In genomic region chr2:223594259-223594658, GRCh38 we compare ENCODE assay signal across 20 cellular contexts. TPM values are rescaled to one million over a fixed set of nuclear protein-coding genes. Genes with fewer than 3 reads are reported as not detected.
"Had no signal": no experiment of that assay in that cellular context is flagged by ENCODE, and none has a peak within 500 bp of the region (broad histone marks: within the 10 kb centered on the region; RNA-seq: fewer than 3 reads in every experiment).

No MANE protein-coding gene starts in this region.

- H3K36me3 Mint-ChIP-seq: stimulated activated memory B cell treated with anti-CD40 and anti-IgM and Interleukin-4, amounts not matched to agents 10 μg/mL and 1 μg/mL and 100 μg/mL, for 72 hours had no signal

- H3K27me3 ChIP-seq: dorsolateral prefrontal cortex, heart left ventricle, right lobe of liver, thyroid gland, upper lobe of left lung, uterus had no signal

- DNase-seq: cortex of kidney; dorsolateral prefrontal cortex; effector CD8-positive, alpha-beta T cell; heart left ventricle; hypothalamus; kidney glomerular epithelial cell; mucosa of descending colon; naive thymus-derived CD8-positive, alpha-beta T cell; psoas muscle; retina; right lobe of liver; stimulated activated CD4-positive, alpha-beta T cell treated with anti-CD3 and anti-CD28 coated beads, Interleukin-4, amount 100 ng/mL, for 24 hours; thyroid gland; uterus had no signal

- ATAC-seq: heart left ventricle; mucosa of descending colon; naive thymus-derived CD8-positive, alpha-beta T cell; psoas muscle; right lobe of liver; stimulated activated memory B cell treated with anti-CD40 and anti-IgM and Interleukin-4, amounts not matched to agents 10 μg/mL and 1 μg/mL and 100 μg/mL, for 72 hours had no signal

- H3K4me1 Mint-ChIP-seq: naive thymus-derived CD8-positive, alpha-beta T cell; stimulated activated memory B cell treated with anti-CD40 and anti-IgM and Interleukin-4, amounts not matched to agents 10 μg/mL and 1 μg/mL and 100 μg/mL, for 72 hours had no signal

- H3K27ac Mint-ChIP-seq: naive thymus-derived CD8-positive, alpha-beta T cell; stimulated activated memory B cell treated with anti-CD40 and anti-IgM and Interleukin-4, amounts not matched to agents 10 μg/mL and 1 μg/mL and 100 μg/mL, for 72 hours had no signal

- H3K4me3 Mint-ChIP-seq: naive thymus-derived CD8-positive, alpha-beta T cell; stimulated activated memory B cell treated with anti-CD40 and anti-IgM and Interleukin-4, amounts not matched to agents 10 μg/mL and 1 μg/mL and 100 μg/mL, for 72 hours had no signal

- H3K9me3 ChIP-seq: heart left ventricle, mucosa of descending colon, neutrophil, psoas muscle, right lobe of liver, suprapubic skin, thyroid gland, upper lobe of left lung, uterus had no signal

- H3K4me1 ChIP-seq: heart left ventricle, psoas muscle, right lobe of liver, suprapubic skin, thyroid gland, upper lobe of left lung had no signal

- H3K36me3 ChIP-seq: heart left ventricle, neutrophil, right lobe of liver, suprapubic skin, thyroid gland, upper lobe of left lung, uterus had no signal

- H3K4me3 ChIP-seq: dorsolateral prefrontal cortex, heart left ventricle, mucosa of descending colon, psoas muscle, right lobe of liver, suprapubic skin, thyroid gland, upper lobe of left lung, uterus had no signal

RNA-seq across cellular contexts. Expression of gene SCG2, which starts 7.9 kb away (rescaled TPM):
- total RNA-seq: liver; lung microvascular endothelial cell; naive thymus-derived CD8-positive, alpha-beta T cell; right lobe of liver; suprapubic skin had no signal
- polyA plus RNA-seq: liver; naive thymus-derived CD8-positive, alpha-beta T cell had no signal
